ENCODE assay signal across 18 cellular contexts in the genomic region with DNA sequence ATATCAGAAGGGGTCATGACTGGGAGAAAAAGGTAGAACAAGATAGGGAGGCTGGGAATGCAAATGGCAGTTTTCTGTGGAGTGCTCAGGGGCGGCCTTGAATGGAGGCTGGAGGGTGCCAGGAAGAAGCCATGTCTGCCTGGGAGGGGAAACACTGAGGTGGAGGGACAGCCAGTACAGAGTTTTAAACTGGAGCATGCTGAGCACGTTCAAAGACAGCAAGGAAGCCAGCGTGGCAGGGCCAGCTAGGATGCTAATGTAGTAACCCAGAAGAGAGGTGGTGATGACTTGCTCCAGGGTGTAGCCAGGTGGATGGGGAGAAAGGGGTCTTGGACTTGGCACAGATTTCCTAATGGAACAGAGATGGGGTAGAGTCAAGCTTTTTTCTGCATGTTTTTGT.
DNase-seq lines count a peak whose midpoint lies in the region; ATAC-seq and TF ChIP-seq lines count a peak whose summit lies in the region.
"Had no signal": no experiment of that assay in that cellular context is flagged by ENCODE, and none has a peak within 500 bp of the region (broad histone marks: within the 10 kb centered on the region; RNA-seq: fewer than 3 reads in every experiment).

No MANE protein-coding gene starts in this region.

- no peak overlapping the region for H3K4me3 Mint-ChIP-seq in osteocyte (ENCODE audit: unreplicated experiment)
- H3K4me3 Mint-ChIP-seq: CD14-positive monocyte; CD4-positive, alpha-beta memory T cell; GM23338 had no signal

- peaks cover 29% of the 10 kb centered on the region for H3K9me3 Mint-ChIP-seq in osteocyte (ENCODE audit: unreplicated experiment)

- H3K27me3 Mint-ChIP-seq in osteocyte (ENCODE audit: unreplicated experiment), result no peaks in the 10 kb centered on the region

- no peak overlapping the region for H3K27ac Mint-ChIP-seq in osteocyte (ENCODE audit: unreplicated experiment)
- H3K27ac Mint-ChIP-seq: CD4-positive, alpha-beta memory T cell; GM23338 had no signal

- H3K27ac ChIP-seq in coronary artery, result no peak overlapping the region
- H3K27ac ChIP-seq: BLaER1, HL-60 had no signal

- peak; percentile 19 for DNase-seq in activated CD8-positive, alpha-beta memory T cell treated with anti-CD3 and anti-CD28 coated beads for 24 hours
- no peak for DNase-seq in activated CD8-positive, alpha-beta memory T cell treated with anti-CD3 and anti-CD28 coated beads, Interleukin-2, amount 50 U/mL, for 4 hours
- peak; percentile 41 for DNase-seq in coronary artery (ENCODE audit: low spot score)
- peak; percentile 26 for DNase-seq in islet precursor cell
- peak; percentile 57 for DNase-seq in osteocyte (ENCODE audit: extremely low spot score, unreplicated experiment)
- no peak for DNase-seq in T-helper 9 cell
- DNase-seq: 8988T; CD4-positive, alpha-beta memory T cell; DMS153; DMS79; GDM1; H7 had no signal

- H3K36me3 Mint-ChIP-seq in osteocyte (ENCODE audit: unreplicated experiment), result peaks cover 5% of the 10 kb centered on the region
- H3K36me3 Mint-ChIP-seq: CD14-positive monocyte had no signal

- H3K4me1 Mint-ChIP-seq in osteocyte (ENCODE audit: unreplicated experiment), result no peaks in the 10 kb centered on the region
- H3K4me1 Mint-ChIP-seq: CD14-positive monocyte; CD4-positive, alpha-beta memory T cell; GM23338 had no signal

- TF ChIP-seq CTCF in coronary artery (IDR thresholded peaks at IDR 0.05) (no peak), osteocyte (IDR thresholded peaks at IDR 0.05) (no peak)

- ATAC-seq in HG02870 (IDR thresholded peaks at IDR 0.05; ENCODE audit: unreplicated experiment), result no peak
- no peak for ATAC-seq in activated CD4-positive, CD25-positive, alpha-beta regulatory T cell treated with anti-CD3 and anti-CD28 coated beads, Interleukin-2, amount 50 U/mL, for 24 hours
- ATAC-seq: GM23338 had no signal

- no peak overlapping the region for H3K4me3 ChIP-seq in coronary artery
- H3K4me3 ChIP-seq: BLaER1, GM23338 had no signal

Comparison
In these comparisons a context has a peak if more than half of its experiments do, and no peak if none do; other contexts are left out.
1. DNase-seq: peak in activated CD8-positive, alpha-beta memory T cell treated with anti-CD3 and anti-CD28 coated beads for 24 hours (single experiment), coronary artery (single experiment), islet precursor cell (single experiment) and osteocyte (single experiment); none in activated CD8-positive, alpha-beta memory T cell treated with anti-CD3 and anti-CD28 coated beads, Interleukin-2, amount 50 U/mL, for 4 hours (single experiment) and T-helper 9 cell (single experiment).